Comparison of ENCODE assay signal across 8 cellular contexts in genomic region chr1:226109829-226110248, GRCh38. TPM values are rescaled to one million over a fixed set of nuclear protein-coding genes. Genes with fewer than 3 reads are reported as not detected.
DNase-seq lines count a peak whose midpoint lies in the region; ATAC-seq, FAIRE-seq and TF ChIP-seq lines count a peak whose summit lies in the region.

No MANE protein-coding gene starts in this region.

- H3K4me1 ChIP-seq in left ventricle myocardium inferior (peaks cover 42% of the 10 kb centered on the region), prostate gland (replicated peaks) (peaks cover 7% of the 10 kb centered on the region)

- peak; percentile 40 for TF ChIP-seq POLR2A in prostate gland (IDR thresholded peaks at IDR 0.05)

- intact Hi-C loops in left ventricle myocardium inferior (cut with micrococcal nuclease) = no loop called here
- intact Hi-C loops in prostate gland (cut with DNase I) = no loop called here

- peak overlapping the region; percentile 80 for H3K4me3 ChIP-seq in GM12865 (ENCODE audit: low read depth, low read length)
- peak overlapping the region; percentile 70 for H3K4me3 ChIP-seq in left ventricle myocardium inferior
- H3K4me3 ChIP-seq in prostate gland = peak overlapping the region; percentile 71 to 72

- H3K9me3 ChIP-seq in left ventricle myocardium inferior (replicated peaks) (no peaks in the 10 kb centered on the region), prostate gland (no peaks in the 10 kb centered on the region)

- H3K27ac ChIP-seq in left ventricle myocardium inferior (replicated peaks) (peak overlapping the region; percentile 99), prostate gland (peak overlapping the region; percentile 96 to 99)

- FAIRE-seq in urothelium cell line (lab: Jason Lieb, UNC) = no peak

- H3K27me3 ChIP-seq in left ventricle myocardium inferior (ENCODE audit: low read depth) (no peaks in the 10 kb centered on the region), prostate gland (replicated peaks; ENCODE audit: insufficient read depth) (no peaks in the 10 kb centered on the region)

- TF ChIP-seq CTCF in GM12865 (IDR thresholded peaks at IDR 0.05; ENCODE audit: insufficient read depth, low read depth, low read length, missing control alignments) (no peak), left ventricle myocardium inferior (IDR thresholded peaks at IDR 0.05; ENCODE audit: borderline replicate concordance) (peak; percentile 43), prostate gland (IDR thresholded peaks at IDR 0.05) (peak in 2 of 4 experiments; percentile 54 to 57)

- peak; percentile 94 for DNase-seq in GM12865 (ENCODE audit: low read depth)
- peak; percentile 85 for DNase-seq in NCI-H128 (lab: John Stamatoyannopoulos, UW; ENCODE audit: unreplicated experiment)
- peak; percentile 52 to 82 (median 65) for DNase-seq in T-helper 1 cell
- peak; percentile 57 for DNase-seq in amniotic epithelial cell (ENCODE audit: low read depth)
- DNase-seq in left ventricle myocardium inferior = peak; percentile 92
- peak; percentile 91 for DNase-seq in prostate gland (ENCODE audit: low spot score)
- peak; percentile 98 for DNase-seq in urothelium cell line (ENCODE audit: low spot score)

- peak; percentile 72 for ATAC-seq in HG02623 (IDR thresholded peaks at IDR 0.05; ENCODE audit: unreplicated experiment)

- 0% methylated on average over 25 of the region's 57 CpGs for WGBS in prostate gland

- H3K36me3 ChIP-seq in left ventricle myocardium inferior (no peaks in the 10 kb centered on the region), prostate gland (no peaks in the 10 kb centered on the region)

RNA-seq across cellular contexts. Expression of gene H3-3A, which starts 47.3 kb away (rescaled TPM):
- total RNA-seq in left ventricle myocardium inferior = 324 TPM
- 100 to 1,000 TPM; 400 to 481 TPM for total RNA-seq in prostate gland

Comparison
In these comparisons a context has a peak if more than half of its experiments do, and no peak if none do; other contexts are left out.
1. Peak in every context shown above with its lines: DNase-seq, ATAC-seq, H3K4me3 ChIP-seq and H3K27ac ChIP-seq.